1 cellular context compared by ENCODE assay signal in the genomic region with DNA sequence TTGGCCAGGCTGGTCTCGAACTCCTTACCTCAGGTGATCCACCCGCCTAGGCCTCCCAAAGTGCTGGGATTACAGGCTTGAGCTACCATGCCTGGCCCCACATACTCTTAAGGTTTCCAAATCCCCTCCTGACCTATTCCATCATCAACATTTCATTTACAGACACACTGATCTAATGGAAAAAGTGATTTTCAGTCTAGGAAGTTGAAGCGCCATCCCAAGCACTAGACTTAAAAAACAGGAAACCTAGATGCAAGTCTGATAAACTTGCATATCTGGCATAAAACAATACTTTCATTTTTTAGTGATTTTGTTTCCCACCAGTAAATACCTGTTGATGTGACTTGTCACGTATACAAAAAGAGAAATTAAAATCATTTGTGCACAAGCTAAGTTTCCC.
TF ChIP-seq lines count a peak whose summit lies in the region.

No MANE protein-coding gene starts in this region.

TF ChIP-seq in endothelial cell of umbilical vein, 7 proteins besides CTCF, POLR2A, EP300 and RAD21 (continued from another document):
- TF ChIP-seq GATA2 (IDR thresholded peaks at IDR 0.05; ENCODE audit: insufficient read depth, insufficient read length, low read depth, low read length) (no peak), EZH2 (IDR thresholded peaks at IDR 0.05; ENCODE audit: borderline replicate concordance, low read depth, low read length, severe bottlenecking) (no peak), JUN (IDR thresholded peaks at IDR 0.05; ENCODE audit: borderline replicate concordance, insufficient read depth, insufficient read length, low read depth) (peak; percentile 59), POLR2AphosphoS5 (IDR thresholded peaks at IDR 0.05; ENCODE audit: insufficient read depth, low read depth, low read length) (no peak)
TF ChIP-seq in endothelial cell of umbilical vein: peak in this region for 1.
